In the genomic region with DNA sequence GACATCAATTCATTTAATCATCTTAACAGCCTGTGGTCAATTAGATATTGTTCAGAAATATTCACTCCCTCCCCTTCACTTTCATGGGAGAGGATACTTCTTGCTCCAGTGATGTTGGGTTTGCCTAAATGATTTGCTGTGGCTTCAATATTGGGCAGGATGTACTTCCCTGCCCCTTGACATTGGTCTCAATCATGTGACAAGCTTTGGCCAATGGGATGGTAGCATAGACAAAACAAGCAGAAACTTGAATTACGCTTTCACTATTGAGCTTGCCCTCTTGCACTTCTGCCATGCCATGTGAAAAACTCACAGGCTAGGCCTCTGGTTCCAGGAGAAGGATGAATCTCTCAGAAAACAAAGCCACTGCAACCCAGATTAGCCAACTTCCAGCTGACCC, we compare ENCODE assay signal across 7 cellular contexts.
"Had no signal": no experiment of that assay in that cellular context is flagged by ENCODE, and none has a peak within 500 bp of the region (broad histone marks: within the 10 kb centered on the region; RNA-seq: fewer than 3 reads in every experiment).

No MANE protein-coding gene starts in this region.

- H3K27ac ChIP-seq: GM23248 had no signal

- DNase-seq: GM23248, GOT3, H9, HCEC 1CT, IMR-90 had no signal

- H3K4me3 ChIP-seq: GM23248 had no signal

- H3K9ac ChIP-seq: GM23248 had no signal

- H2AFZ ChIP-seq: GM23248 had no signal

- FAIRE-seq: H54, HTR-8/SVneo had no signal
